In the genomic region with DNA sequence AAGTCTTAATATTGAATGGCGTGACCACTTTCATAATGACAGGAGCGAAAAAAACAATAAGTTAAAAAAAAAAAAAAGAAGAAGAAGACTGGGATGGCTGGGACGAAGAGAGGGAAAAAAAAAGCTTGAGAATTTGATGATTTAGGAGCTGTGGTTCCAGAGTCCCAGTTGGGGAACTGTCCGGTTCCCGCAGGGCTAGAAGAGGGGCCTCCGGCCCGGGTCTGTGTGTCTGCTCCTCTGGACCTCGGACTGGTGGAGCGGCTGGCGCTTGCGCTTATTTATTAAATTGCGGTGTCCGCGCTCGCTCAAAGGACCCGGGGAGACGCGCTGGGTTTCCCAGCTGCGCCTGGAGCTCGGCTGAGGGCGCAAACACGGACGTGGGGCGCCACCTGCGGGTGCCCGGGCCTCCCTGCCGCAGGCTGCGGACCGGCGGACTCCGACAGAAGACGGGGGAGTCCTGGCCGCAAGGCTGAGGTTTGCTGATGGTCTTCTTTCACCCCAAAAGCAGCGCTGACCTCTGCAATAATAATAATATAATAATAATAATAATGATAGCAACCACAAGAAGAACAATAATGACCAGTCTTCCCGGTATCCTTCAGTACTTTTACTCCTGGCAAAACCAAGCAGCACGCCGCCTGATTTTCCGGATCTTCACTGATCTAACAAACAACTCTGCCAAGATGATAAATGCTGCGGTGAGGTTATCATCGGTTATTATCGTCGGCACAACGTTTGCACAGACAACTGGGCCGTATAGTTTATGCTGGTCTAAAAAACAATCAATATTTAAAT, we compare ENCODE assay signal across 8 cellular contexts. TPM values are rescaled to one million over a fixed set of nuclear protein-coding genes. Genes with fewer than 3 reads are reported as not detected.
DNase-seq lines count a peak whose midpoint lies in the region; ATAC-seq and TF ChIP-seq lines count a peak whose summit lies in the region.

A gene (minus strand): TSS at position 251 of the 795 bp plus-strand sequence. CDS start 2,182 bp downstream, outside the sequence.

- DNase-seq in A172 (ENCODE audit: low spot score) (peak; percentile 1), NCI-H1105 (lab: John Stamatoyannopoulos, UW) (peak; percentile 81), fibroblast of peridontal ligament (ENCODE audit: extremely low read depth) (peak; percentile 59), nucleus accumbens (lab: John Stamatoyannopoulos, UW) (peak in 51 of 56 donors; percentile 10 to 79 (median 53)), SW480 (ENCODE audit: low spot score) (no peak)

- peak; percentile 68 for TF ChIP-seq CTCF in GM12873 (IDR thresholded peaks at IDR 0.05; ENCODE audit: insufficient read depth, low read depth, low read length, missing control alignments)
- TF ChIP-seq CTCF in VCaP (conservative IDR thresholded peaks at IDR 0.05), result peak; percentile 93

- H3K27ac ChIP-seq in VCaP, result no peak within 1 kb of the TSS

- peak; percentile 87 for ATAC-seq in HG02678 (IDR thresholded peaks at IDR 0.05; ENCODE audit: unreplicated experiment)

RNA-seq across cellular contexts. Expression of the gene that starts here (rescaled TPM):
- total RNA-seq in A172 (2014; rRNA removed; shearing (Covaris generic)), result 0.12 TPM in 1 of 2 replicates, not detected in the other

Comparison
In these comparisons a context has a peak if more than half of its experiments do, and no peak if none do; other contexts are left out.
1. Peak in DNase-seq in A172; RNA of the gene not detected or under 1 TPM.